20 cellular contexts compared by ENCODE assay signal in genomic region chr1:20371411-20371810, GRCh38.
DNase-seq lines count a peak whose midpoint lies in the region; ATAC-seq, FAIRE-seq and TF ChIP-seq lines count a peak whose summit lies in the region.
"Had no signal": no experiment of that assay in that cellular context is flagged by ENCODE, and none has a peak within 500 bp of the region (broad histone marks: within the 10 kb centered on the region; RNA-seq: fewer than 3 reads in every experiment).

No MANE protein-coding gene starts in this region.

- CTCF ChIA-PET in PC-3 (lab: Charles Lee) (no interaction called here), T-cell (lab: Charles Lee) (interaction anchor here in 1 of 2 donors (0.6 kb wide), 1 partner anchor 181 kb away, joined by 3 read pairs; no protein-coding TSS in a partner anchor)

- H3K27me3 Mint-ChIP-seq in endodermal cell (ENCODE audit: insufficient read depth): peaks cover 99% of the 10 kb centered on the region
- H3K27me3 Mint-ChIP-seq in neural progenitor cell (ENCODE audit: insufficient read depth, low read depth): peaks cover 44% of the 10 kb centered on the region
- peaks cover 45 to 66% of the 10 kb centered on the region in 2 donors for H3K27me3 Mint-ChIP-seq in T-cell

- TF ChIP-seq CTCF in PC-3 (conservative IDR thresholded peaks at IDR 0.05; ENCODE audit: low read depth, low read length): no peak
- no peak for TF ChIP-seq CTCF in endodermal cell (conservative IDR thresholded peaks at IDR 0.05)
- TF ChIP-seq CTCF in neural progenitor cell (IDR thresholded peaks at IDR 0.05): no peak

- H3K36me3 Mint-ChIP-seq in endodermal cell (ENCODE audit: low read depth) (no peaks in the 10 kb centered on the region), neural progenitor cell (no peaks in the 10 kb centered on the region), T-cell (no peaks in the 10 kb centered on the region)
- H3K36me3 Mint-ChIP-seq: activated naive CD8-positive, alpha-beta T cell treated with anti-CD3 and anti-CD28 coated beads, Interleukin-2, amount 10 ng/mL, durations not matched to agents 7 days and 5 days had no signal

- H3K4me3 Mint-ChIP-seq in endodermal cell (no peak overlapping the region), neural progenitor cell (no peak overlapping the region), T-cell (no peak overlapping the region)
- H3K4me3 Mint-ChIP-seq: activated naive CD8-positive, alpha-beta T cell treated with anti-CD3 and anti-CD28 coated beads, Interleukin-2, amount 10 ng/mL, durations not matched to agents 7 days and 5 days; naive B cell had no signal

- no peaks in the 10 kb centered on the region for H3K9me3 ChIP-seq in GM23248 (ENCODE audit: low read depth)
- no peaks in the 10 kb centered on the region for H3K9me3 ChIP-seq in PC-3 (ENCODE audit: low read length)
- H3K9me3 ChIP-seq in endodermal cell (ENCODE audit: control insufficient read depth, low read length): no peaks in the 10 kb centered on the region
- no peaks in the 10 kb centered on the region for H3K9me3 ChIP-seq in neural progenitor cell (ENCODE audit: low read depth)
- H3K9me3 ChIP-seq: heart right ventricle, transverse colon had no signal

- H3K4me1 ChIP-seq in GM23248 (ENCODE audit: insufficient read depth) (peaks cover 6% of the 10 kb centered on the region; the same call in 1 of the 2 replicates), PC-3 (ENCODE audit: insufficient read depth, low read length) (peaks cover 15% of the 10 kb centered on the region), endodermal cell (ENCODE audit: control insufficient read depth, insufficient read depth, low read length) (no peaks in the 10 kb centered on the region), neural progenitor cell (peaks cover 6% of the 10 kb centered on the region)

- H3K4me1 Mint-ChIP-seq in endodermal cell (no peaks in the 10 kb centered on the region), neural progenitor cell (peaks cover 16% of the 10 kb centered on the region), T-cell (peaks cover 0 to 10% (median 4%) of the 10 kb centered on the region in 3 donors)

- POLR2A ChIA-PET in PC-3 (lab: Charles Lee; ENCODE audit: unreplicated experiment) (no interaction called here), T-cell (lab: Charles Lee) (no interaction called here)

- intact Hi-C loops in PC-3 (cut with micrococcal nuclease): no loop called here

- H2AFZ ChIP-seq in GM23248 (no peak overlapping the region), PC-3 (ENCODE audit: low read length) (no peak overlapping the region), neural progenitor cell (replicated peaks) (no peak overlapping the region)

- H3K9me3 Mint-ChIP-seq in endodermal cell (no peaks in the 10 kb centered on the region), neural progenitor cell (no peaks in the 10 kb centered on the region), T-cell (no peaks in the 10 kb centered on the region)
- H3K9me3 Mint-ChIP-seq: activated naive CD8-positive, alpha-beta T cell treated with anti-CD3 and anti-CD28 coated beads, Interleukin-2, amount 10 ng/mL, durations not matched to agents 7 days and 5 days had no signal

- H4K20me1 ChIP-seq in GM23248 (ENCODE audit: insufficient read depth): no peaks in the 10 kb centered on the region
- no peaks in the 10 kb centered on the region for H4K20me1 ChIP-seq in PC-3 (ENCODE audit: low read length)
- peaks cover 21% of the 10 kb centered on the region for H4K20me1 ChIP-seq in neural progenitor cell (ENCODE audit: low read depth)

- H3F3A ChIP-seq in GM23248 (ENCODE audit: insufficient read depth) (no peaks in the 10 kb centered on the region), PC-3 (ENCODE audit: low read length, unreplicated experiment) (no peaks in the 10 kb centered on the region), neural progenitor cell (ENCODE audit: low read depth) (no peaks in the 10 kb centered on the region)

- no peaks in the 10 kb centered on the region for H3K36me3 ChIP-seq in GM23248 (ENCODE audit: low read depth)
- no peaks in the 10 kb centered on the region for H3K36me3 ChIP-seq in PC-3 (ENCODE audit: low read depth, low read length)
- H3K36me3 ChIP-seq in endodermal cell (ENCODE audit: control insufficient read depth, insufficient read depth, low read length): no peaks in the 10 kb centered on the region
- H3K36me3 ChIP-seq in neural progenitor cell: no peaks in the 10 kb centered on the region
- H3K36me3 ChIP-seq: heart right ventricle, transverse colon had no signal

- H3K9ac ChIP-seq in GM23248 (no peak overlapping the region), PC-3 (ENCODE audit: low read length) (no peak overlapping the region), endodermal cell (ENCODE audit: extremely low read depth, low read length, poor library complexity, severe bottlenecking) (no peak overlapping the region), neural progenitor cell (no peak overlapping the region)

- H3K27ac ChIP-seq in GM23248: no peak overlapping the region
- no peak overlapping the region for H3K27ac ChIP-seq in PC-3 (ENCODE audit: low read length)
- no peak overlapping the region for H3K27ac ChIP-seq in endodermal cell (ENCODE audit: low read depth, low read length)
- H3K27ac ChIP-seq in neural progenitor cell: no peak overlapping the region
- H3K27ac ChIP-seq: C4-2B, heart right ventricle, transverse colon had no signal

- peaks cover 28% of the 10 kb centered on the region for H3K27me3 ChIP-seq in GM23248 (replicated peaks; ENCODE audit: insufficient read depth)
- H3K27me3 ChIP-seq in PC-3 (ENCODE audit: low read length): peaks cover 14% of the 10 kb centered on the region
- peaks cover 100% of the 10 kb centered on the region for H3K27me3 ChIP-seq in endodermal cell (ENCODE audit: control insufficient read depth, insufficient read depth, low read length, poor library complexity, severe bottlenecking)
- peaks cover 100% of the 10 kb centered on the region for H3K27me3 ChIP-seq in neural progenitor cell

- H3K9me2 ChIP-seq in GM23248 (ENCODE audit: insufficient read depth): no peaks in the 10 kb centered on the region
- H3K9me2 ChIP-seq in PC-3 (replicated peaks; ENCODE audit: low read length): no peaks in the 10 kb centered on the region

- DNase-seq in GM23248: peak; percentile 48
- DNase-seq in PC-3: peak; percentile 18
- DNase-seq in endodermal cell: peak; percentile 84
- peak; percentile 80 for DNase-seq in neural progenitor cell (ENCODE audit: low spot score)
- DNase-seq in Kasumi-1 (lab: John Stamatoyannopoulos, UW): no peak
- no peak for DNase-seq in H54 (ENCODE audit: insufficient read length, low spot score)
- no peak for DNase-seq in T-cell
- DNase-seq: activated naive CD8-positive, alpha-beta T cell treated with anti-CD3 and anti-CD28 coated beads, Interleukin-2, amount 10 ng/mL, durations not matched to agents 7 days and 5 days; activated T-cell treated with anti-CD3 and anti-CD28 coated beads for 4 hours; DMS79; erythroblast; heart right ventricle; left cardiac atrium; naive B cell; right cardiac atrium; stimulated activated CD4-positive, alpha-beta T cell treated with anti-CD3 and anti-CD28 coated beads, Interleukin-4, amount 100 ng/mL, for 4 hours; transverse colon had no signal

- H3K79me2 ChIP-seq in GM23248 (ENCODE audit: insufficient read depth) (no peaks in the 10 kb centered on the region), PC-3 (ENCODE audit: low read length) (no peaks in the 10 kb centered on the region), neural progenitor cell (ENCODE audit: low read depth) (no peaks in the 10 kb centered on the region)

- WGBS in GM23248 (ENCODE audit: low coverage in 1 of 2, low lambda C conversion rate in 2 of 2, missing lambda C conversion rate in 2 of 2), 2 experiments: 26 to 34% methylated on average over 6 of the region's 6 CpGs
- WGBS in endodermal cell (ENCODE audit: insufficient coverage in 1 of 2, insufficient read length in 1 of 2), 2 experiments: 33 to 39% methylated on average over 2 to 6 of the region's 6 CpGs

- no peak for TF ChIP-seq POLR2A in H54 (IDR thresholded peaks at IDR 0.05; ENCODE audit: low read depth, low read length)

- H3K27ac Mint-ChIP-seq in endodermal cell (no peak overlapping the region), neural progenitor cell (no peak overlapping the region), T-cell (no peak overlapping the region)
- H3K27ac Mint-ChIP-seq: activated naive CD8-positive, alpha-beta T cell treated with anti-CD3 and anti-CD28 coated beads, Interleukin-2, amount 10 ng/mL, durations not matched to agents 7 days and 5 days; naive B cell had no signal

- H3K4me3 ChIP-seq in GM23248 (no peak overlapping the region), PC-3 (ENCODE audit: low read length) (no peak overlapping the region), endodermal cell (ENCODE audit: low read length) (no peak overlapping the region), neural progenitor cell (no peak overlapping the region)
- H3K4me3 ChIP-seq: heart right ventricle, transverse colon had no signal

- BruUV-seq in PC-3 (replicated peaks; lab: Mats Ljungman, UMichigan): no TSS peak

- H3K4me2 ChIP-seq in GM23248 (ENCODE audit: unreplicated experiment) (no peak overlapping the region), PC-3 (ENCODE audit: low read length) (no peak overlapping the region), neural progenitor cell (no peak overlapping the region)

- no peak for ATAC-seq in PC-3
- ATAC-seq in GM18519 (IDR thresholded peaks at IDR 0.05; ENCODE audit: low FRiP score, unreplicated experiment): no peak
- ATAC-seq in T-cell (replicated peaks in 1 of 4): no peak
- ATAC-seq: heart right ventricle, left cardiac atrium, right cardiac atrium had no signal

- FAIRE-seq in H54 (lab: Jason Lieb, UNC): no peak
- FAIRE-seq: colon had no signal

- in situ Hi-C loops in GM23248 (cut with MboI): no loop called here

Comparison
In these comparisons a context has a peak if more than half of its experiments do, and no peak if none do; other contexts are left out.
1. DNase-seq: peak in GM23248 (single experiment), PC-3 (single experiment), endodermal cell (single experiment) and neural progenitor cell (single experiment); none in Kasumi-1 (0 of 2), H54 (single experiment) and T-cell (0 of 34).